Comparison of ENCODE assay signal across 28 cellular contexts in genomic region chr14:48537600-48537999, GRCh38.
"Had no signal": no experiment of that assay in that cellular context is flagged by ENCODE, and none has a peak within 500 bp of the region (broad histone marks: within the 10 kb centered on the region; RNA-seq: fewer than 3 reads in every experiment).

No MANE protein-coding gene starts in this region.

- H3K36me3 ChIP-seq: colonic mucosa, esophagus muscularis mucosa, esophagus squamous epithelium, gastrocnemius medialis, gastroesophageal sphincter, heart left ventricle, heart right ventricle had no signal

- H3K4me1 ChIP-seq: colonic mucosa, esophagus muscularis mucosa, esophagus squamous epithelium, foreskin keratinocyte, gastrocnemius medialis, gastroesophageal sphincter, heart left ventricle, heart right ventricle had no signal

- H3K27ac ChIP-seq: colonic mucosa, coronary artery, dorsolateral prefrontal cortex, epithelial cell of prostate, esophagus muscularis mucosa, esophagus squamous epithelium, foreskin keratinocyte, gastrocnemius medialis, gastroesophageal sphincter, heart left ventricle, heart right ventricle had no signal

- H3K4me3 ChIP-seq: colonic mucosa, coronary artery, dorsolateral prefrontal cortex, esophagus muscularis mucosa, esophagus squamous epithelium, gastrocnemius medialis, gastroesophageal sphincter, heart left ventricle, heart right ventricle had no signal

- DNase-seq: colonic mucosa; cortex of kidney; dermis blood vessel endothelial cell; dorsolateral prefrontal cortex; effector CD4-positive, alpha-beta T cell; effector CD8-positive, alpha-beta T cell; effector memory CD4-positive, alpha-beta T cell; effector memory CD8-positive, alpha-beta T cell; endodermal cell; erythroblast; esophagus squamous epithelium; foreskin fibroblast; foreskin keratinocyte; foreskin melanocyte; gastrocnemius medialis; glutamatergic neuron; head of caudate nucleus; heart left ventricle; heart right ventricle had no signal

- ATAC-seq: effector memory CD8-positive, alpha-beta T cell; esophagus mucosa; foreskin keratinocyte; gastrocnemius medialis; gastroesophageal sphincter; heart left ventricle; heart right ventricle had no signal

- H3K27me3 ChIP-seq: colonic mucosa, dorsolateral prefrontal cortex, esophagus muscularis mucosa, esophagus squamous epithelium, foreskin keratinocyte, gastrocnemius medialis, gastroesophageal sphincter, heart left ventricle, heart right ventricle had no signal

- H3K9me3 ChIP-seq: colonic mucosa, esophagus muscularis mucosa, esophagus squamous epithelium, gastrocnemius medialis, gastroesophageal sphincter had no signal

- FAIRE-seq: colon, endometrium, endothelial cell of umbilical vein, frontal cortex had no signal
